In genomic region chr19:11339254-11340098, GRCh38 we compare ENCODE assay signal across 8 cellular contexts. TPM values are rescaled to one million over a fixed set of nuclear protein-coding genes. Genes with fewer than 3 reads are reported as not detected.
DNase-seq lines count a peak whose midpoint lies in the region; ATAC-seq lines count a peak whose summit lies in the region.

Gene RAB3D (minus strand): TSS chr19:11339657. CDS start chr19:11337399, 2,258 bp downstream.

- peaks cover 27% of the 10 kb centered on the region for H3K4me1 Mint-ChIP-seq in activated CD4-positive, alpha-beta T cell treated with anti-CD3 and anti-CD28 coated beads, Interleukin-2, amount 10 ng/mL, durations not matched to agents 7 days and 5 days
- H3K4me1 Mint-ChIP-seq in dendritic cell treated with granulocyte-macrophage colony-stimulating factor and Interleukin-4, amounts not matched to agents 40 ng/mL and 50 ng/mL, for 4 days (ENCODE audit: low read depth), result peaks cover 34% of the 10 kb centered on the region

- no peaks in the 10 kb centered on the region for H3K9me3 Mint-ChIP-seq in activated CD4-positive, alpha-beta T cell treated with anti-CD3 and anti-CD28 coated beads, Interleukin-2, amount 10 ng/mL, durations not matched to agents 7 days and 5 days
- H3K9me3 Mint-ChIP-seq in dendritic cell treated with granulocyte-macrophage colony-stimulating factor and Interleukin-4, amounts not matched to agents 40 ng/mL and 50 ng/mL, for 4 days, result no peaks in the 10 kb centered on the region

- H3K27ac Mint-ChIP-seq in activated CD4-positive, alpha-beta T cell treated with anti-CD3 and anti-CD28 coated beads, Interleukin-2, amount 10 ng/mL, durations not matched to agents 7 days and 5 days, result no peak within 1 kb of the TSS
- peak within 1 kb of the TSS; percentile 84 for H3K27ac Mint-ChIP-seq in dendritic cell treated with granulocyte-macrophage colony-stimulating factor and Interleukin-4, amounts not matched to agents 40 ng/mL and 50 ng/mL, for 4 days

- CTCF ChIA-PET in activated CD4-positive, alpha-beta T cell treated with anti-CD3 and anti-CD28 coated beads, Interleukin-2, amount 10 ng/mL, durations not matched to agents 7 days and 5 days (lab: Charles Lee), result interaction anchor here (0.8 to 1.6 kb wide), 7 partner anchors 11 to 96 kb away, joined by 3 to 4 read pairs (median 3); partner anchors contain the start of genes PRKCSH and SWSAP1

- ATAC-seq in HG03159 (IDR thresholded peaks at IDR 0.05; ENCODE audit: unreplicated experiment), result peak; percentile 63
- no peak for ATAC-seq in HG03460 (IDR thresholded peaks at IDR 0.05; ENCODE audit: unreplicated experiment)

- H3K27me3 Mint-ChIP-seq in activated CD4-positive, alpha-beta T cell treated with anti-CD3 and anti-CD28 coated beads, Interleukin-2, amount 10 ng/mL, durations not matched to agents 7 days and 5 days, result no peaks in the 10 kb centered on the region
- no peaks in the 10 kb centered on the region for H3K27me3 Mint-ChIP-seq in dendritic cell treated with granulocyte-macrophage colony-stimulating factor and Interleukin-4, amounts not matched to agents 40 ng/mL and 50 ng/mL, for 4 days

- peaks cover 10% of the 10 kb centered on the region for H3K36me3 Mint-ChIP-seq in activated CD4-positive, alpha-beta T cell treated with anti-CD3 and anti-CD28 coated beads, Interleukin-2, amount 10 ng/mL, durations not matched to agents 7 days and 5 days (ENCODE audit: low read depth)
- H3K36me3 Mint-ChIP-seq in dendritic cell treated with granulocyte-macrophage colony-stimulating factor and Interleukin-4, amounts not matched to agents 40 ng/mL and 50 ng/mL, for 4 days (ENCODE audit: low read depth), result peaks cover 46% of the 10 kb centered on the region

- H3K4me3 Mint-ChIP-seq in activated CD4-positive, alpha-beta T cell treated with anti-CD3 and anti-CD28 coated beads, Interleukin-2, amount 10 ng/mL, durations not matched to agents 7 days and 5 days, result peak within 1 kb of the TSS; percentile 61
- peak within 1 kb of the TSS; percentile 98 for H3K4me3 Mint-ChIP-seq in dendritic cell treated with granulocyte-macrophage colony-stimulating factor and Interleukin-4, amounts not matched to agents 40 ng/mL and 50 ng/mL, for 4 days

- intact Hi-C loops in dendritic cell treated with granulocyte-macrophage colony-stimulating factor and Interleukin-4, amounts not matched to agents 40 ng/mL and 50 ng/mL, for 4 days (cut with micrococcal nuclease), result loop anchor here (5.0 kb wide), 1 partner anchor 47 kb away; no protein-coding TSS in a partner anchor

- POLR2A ChIA-PET in activated CD4-positive, alpha-beta T cell treated with anti-CD3 and anti-CD28 coated beads, Interleukin-2, amount 10 ng/mL, durations not matched to agents 7 days and 5 days (lab: Charles Lee), result no interaction called here

- DNase-seq in GF-D8 (lab: John Stamatoyannopoulos, UW) (peak; percentile 75), NCI-H526 treated with DMSO at 0.1 percent for 48 hours (lab: John Stamatoyannopoulos, UW) (peak; percentile 21), left kidney (ENCODE audit: low read depth, low spot score) (peak; percentile 98)
- peak; percentile 75 for DNase-seq in activated CD4-positive, alpha-beta T cell treated with anti-CD3 and anti-CD28 coated beads, Interleukin-2, amount 10 ng/mL, durations not matched to agents 7 days and 5 days
- peak; percentile 68 to 81 for DNase-seq in stimulated activated CD4-positive, alpha-beta T cell treated with anti-CD3 and anti-CD28 coated beads, Interleukin-1b, Interleukin-23, amount 100 ng/mL, for 4 hours (ENCODE audit: low read depth in 2 of 2)

RNA-seq across cellular contexts. Expression of gene RAB3D, which starts in this region (rescaled TPM):
- 1 to 10 TPM; 3.2 to 3.6 TPM for total RNA-seq in activated CD4-positive, alpha-beta T cell treated with anti-CD3 and anti-CD28 coated beads, Interleukin-2, amount 10 ng/mL, durations not matched to agents 7 days and 5 days

Comparison
In these comparisons a context has a peak if more than half of its experiments do, and no peak if none do; other contexts are left out.
1. DNase-seq: peak in every context shown above with its lines; median percentile 98 in left kidney; 75 in GF-D8; 75 in activated CD4-positive, alpha-beta T cell treated with anti-CD3 and anti-CD28 coated beads, Interleukin-2, amount 10 ng/mL, durations not matched to agents 7 days and 5 days; 74 in stimulated activated CD4-positive, alpha-beta T cell treated with anti-CD3 and anti-CD28 coated beads, Interleukin-1b, Interleukin-23, amount 100 ng/mL, for 4 hours; 21 in NCI-H526 treated with DMSO at 0.1 percent for 48 hours.